ENCODE assay signal across 21 cellular contexts in genomic region chr3:132401255-132401654, GRCh38. TPM values are rescaled to one million over a fixed set of nuclear protein-coding genes. Genes with fewer than 3 reads are reported as not detected.
DNase-seq lines count a peak whose midpoint lies in the region; ATAC-seq and TF ChIP-seq lines count a peak whose summit lies in the region.
"Had no signal": no experiment of that assay in that cellular context is flagged by ENCODE, and none has a peak within 500 bp of the region (broad histone marks: within the 10 kb centered on the region; RNA-seq: fewer than 3 reads in every experiment).

No MANE protein-coding gene starts in this region.

- no peak overlapping the region for H3K27ac Mint-ChIP-seq in activated B cell treated with CpG ODN at 0.5 μM for 24 hours
- peak overlapping the region; percentile 25 for H3K27ac Mint-ChIP-seq in stimulated activated naive B cell treated with anti-CD40 and anti-IgM and Interleukin-4, amounts not matched to agents 10 μg/mL and 1 μg/mL and 100 μg/mL, for 72 hours
- no peak overlapping the region for H3K27ac Mint-ChIP-seq in activated naive CD4-positive, alpha-beta T cell treated with anti-CD3 and anti-CD28 coated beads, Interleukin-2, amount 10 ng/mL, durations not matched to agents 7 days and 5 days
- H3K27ac Mint-ChIP-seq: CD4-positive, CD25-positive, alpha-beta regulatory T cell; CD8-positive, alpha-beta T cell had no signal

- ATAC-seq in activated B cell treated with CpG ODN at 0.5 μM for 24 hours (ENCODE audit: low read depth), result peak; percentile 28
- ATAC-seq in stimulated activated naive B cell treated with anti-CD40 and anti-IgM and Interleukin-4, amounts not matched to agents 10 μg/mL and 1 μg/mL and 100 μg/mL, for 72 hours (replicated peaks), result no peak
- ATAC-seq: A549; CD8-positive, alpha-beta T cell; GM12878 had no signal

- no peak for TF ChIP-seq CTCF in activated B cell treated with CpG ODN at 0.5 μM for 24 hours (IDR thresholded peaks at IDR 0.05)

- H4K20me1 ChIP-seq in BLaER1 treated with 17β-estradiol and CSF1 and Interleukin-3, amounts not matched to agents 10 nM and 100 nM, result no peaks in the 10 kb centered on the region

- DNase-seq in activated B cell treated with CpG ODN at 0.5 μM for 24 hours, result no peak
- no peak for DNase-seq in stimulated activated naive B cell treated with anti-CD40 and anti-IgM and Interleukin-4, amounts not matched to agents 10 μg/mL and 1 μg/mL and 100 μg/mL, for 72 hours
- DNase-seq in glomerular visceral epithelial cell (ENCODE audit: extremely low spot score), result no peak
- DNase-seq in activated naive CD4-positive, alpha-beta T cell treated with anti-CD3 and anti-CD28 coated beads, Interleukin-2, amount 10 ng/mL, durations not matched to agents 7 days and 5 days, result no peak
- DNase-seq in NCI-H226, result no peak
- DNase-seq: 8988T; ACHN; AML-193; BE2C; Caco-2; CD4-positive, CD25-positive, alpha-beta regulatory T cell; CD8-positive, alpha-beta T cell; DMS153; DND-41; GM23248; H7; HCEC 1CT had no signal

- no peak overlapping the region for H3K27ac ChIP-seq in BLaER1 treated with 17β-estradiol and CSF1 and Interleukin-3, amounts not matched to agents 10 nM and 100 nM
- H3K27ac ChIP-seq: A549, C4-2B, GM23248 had no signal

- 0 out of 22 replicates have a peak, but pooled peaks cover 0 to 3% (median 0%) of the 10 kb centered on the region in 11 experiments for H3K27me3 ChIP-seq in BLaER1 treated with 17β-estradiol and CSF1 and Interleukin-3, amounts not matched to agents 10 nM and 100 nM
- H3K27me3 ChIP-seq: BE2C had no signal

- H3K4me2 ChIP-seq in BLaER1 treated with 17β-estradiol and CSF1 and Interleukin-3, amounts not matched to agents 10 nM and 100 nM, result peak overlapping the region; percentile 25 to 59 (median 45); a peak in 20 of 22 replicates
- H3K4me2 ChIP-seq: A549 had no signal

- H3K27me3 Mint-ChIP-seq in activated B cell treated with CpG ODN at 0.5 μM for 24 hours, result no peaks in the 10 kb centered on the region
- no peaks in the 10 kb centered on the region for H3K27me3 Mint-ChIP-seq in stimulated activated naive B cell treated with anti-CD40 and anti-IgM and Interleukin-4, amounts not matched to agents 10 μg/mL and 1 μg/mL and 100 μg/mL, for 72 hours
- H3K27me3 Mint-ChIP-seq in activated naive CD4-positive, alpha-beta T cell treated with anti-CD3 and anti-CD28 coated beads, Interleukin-2, amount 10 ng/mL, durations not matched to agents 7 days and 5 days, result peaks cover 11% of the 10 kb centered on the region

- no peak overlapping the region for H3K4me3 ChIP-seq in BLaER1 treated with 17β-estradiol and CSF1 and Interleukin-3, amounts not matched to agents 10 nM and 100 nM
- H3K4me3 ChIP-seq: A549, GM12878, GM23248 had no signal

- H3K4me1 ChIP-seq in BLaER1 treated with 17β-estradiol and CSF1 and Interleukin-3, amounts not matched to agents 10 nM and 100 nM, result peaks cover 7 to 48% (median 11%) of the 10 kb centered on the region in 10 experiments; a peak in 19 of 20 replicates
- H3K4me1 ChIP-seq: A549, Caco-2 had no signal

- POLR2A ChIA-PET in activated B cell treated with CpG ODN at 0.5 μM for 24 hours (lab: Charles Lee), result interaction anchor here (1.2 kb wide), 1 partner anchor 16 kb away, joined by 3 read pairs; the partner anchor contains the start of gene DNAJC13

- intact Hi-C loops in activated B cell treated with CpG ODN at 0.5 μM for 24 hours (cut with micrococcal nuclease), result no loop called here

- H3K9ac ChIP-seq in BLaER1 treated with 17β-estradiol and CSF1 and Interleukin-3, amounts not matched to agents 10 nM and 100 nM, result no peak overlapping the region
- H3K9ac ChIP-seq: GM23248 had no signal

- H3K36me3 ChIP-seq in BLaER1 treated with 17β-estradiol and CSF1 and Interleukin-3, amounts not matched to agents 10 nM and 100 nM, result no peaks in the 10 kb centered on the region
- H3K36me3 ChIP-seq: BE2C had no signal

- no peaks in the 10 kb centered on the region for H3K9me3 Mint-ChIP-seq in activated B cell treated with CpG ODN at 0.5 μM for 24 hours
- H3K9me3 Mint-ChIP-seq in stimulated activated naive B cell treated with anti-CD40 and anti-IgM and Interleukin-4, amounts not matched to agents 10 μg/mL and 1 μg/mL and 100 μg/mL, for 72 hours, result peaks cover 0 to 4% of the 10 kb centered on the region in 2 donors
- H3K9me3 Mint-ChIP-seq in activated naive CD4-positive, alpha-beta T cell treated with anti-CD3 and anti-CD28 coated beads, Interleukin-2, amount 10 ng/mL, durations not matched to agents 7 days and 5 days, result no peaks in the 10 kb centered on the region
- H3K9me3 Mint-ChIP-seq: CD4-positive, CD25-positive, alpha-beta regulatory T cell; CD8-positive, alpha-beta T cell had no signal

- CTCF ChIA-PET in activated B cell treated with CpG ODN at 0.5 μM for 24 hours (lab: Charles Lee), result no interaction called here
- CTCF ChIA-PET in activated naive CD4-positive, alpha-beta T cell treated with anti-CD3 and anti-CD28 coated beads, Interleukin-2, amount 10 ng/mL, durations not matched to agents 7 days and 5 days (lab: Charles Lee), result interaction anchor here (6.1 kb wide), 1 partner anchor 50 kb away, joined by 61 read pairs; no protein-coding TSS in a partner anchor

- no peaks in the 10 kb centered on the region for H3K36me3 Mint-ChIP-seq in activated B cell treated with CpG ODN at 0.5 μM for 24 hours (ENCODE audit: low read depth)
- H3K36me3 Mint-ChIP-seq in stimulated activated naive B cell treated with anti-CD40 and anti-IgM and Interleukin-4, amounts not matched to agents 10 μg/mL and 1 μg/mL and 100 μg/mL, for 72 hours, result no peaks in the 10 kb centered on the region
- no peaks in the 10 kb centered on the region for H3K36me3 Mint-ChIP-seq in activated naive CD4-positive, alpha-beta T cell treated with anti-CD3 and anti-CD28 coated beads, Interleukin-2, amount 10 ng/mL, durations not matched to agents 7 days and 5 days
- H3K36me3 Mint-ChIP-seq: CD4-positive, CD25-positive, alpha-beta regulatory T cell; CD8-positive, alpha-beta T cell had no signal

- no peak overlapping the region for H3K4me3 Mint-ChIP-seq in activated B cell treated with CpG ODN at 0.5 μM for 24 hours
- no peak overlapping the region for H3K4me3 Mint-ChIP-seq in stimulated activated naive B cell treated with anti-CD40 and anti-IgM and Interleukin-4, amounts not matched to agents 10 μg/mL and 1 μg/mL and 100 μg/mL, for 72 hours
- no peak overlapping the region for H3K4me3 Mint-ChIP-seq in activated naive CD4-positive, alpha-beta T cell treated with anti-CD3 and anti-CD28 coated beads, Interleukin-2, amount 10 ng/mL, durations not matched to agents 7 days and 5 days
- H3K4me3 Mint-ChIP-seq: CD4-positive, CD25-positive, alpha-beta regulatory T cell; CD8-positive, alpha-beta T cell had no signal

- peaks cover 8% of the 10 kb centered on the region for H3K4me1 Mint-ChIP-seq in activated B cell treated with CpG ODN at 0.5 μM for 24 hours
- H3K4me1 Mint-ChIP-seq in stimulated activated naive B cell treated with anti-CD40 and anti-IgM and Interleukin-4, amounts not matched to agents 10 μg/mL and 1 μg/mL and 100 μg/mL, for 72 hours, result peaks cover 5 to 12% of the 10 kb centered on the region in 2 donors
- H3K4me1 Mint-ChIP-seq in activated naive CD4-positive, alpha-beta T cell treated with anti-CD3 and anti-CD28 coated beads, Interleukin-2, amount 10 ng/mL, durations not matched to agents 7 days and 5 days, result no peaks in the 10 kb centered on the region
- H3K4me1 Mint-ChIP-seq: CD4-positive, CD25-positive, alpha-beta regulatory T cell had no signal

- peaks cover 3 to 9% (median 7%) of the 10 kb centered on the region in 11 experiments; a peak in 20 of 22 replicates for H3K9me3 ChIP-seq in BLaER1 treated with 17β-estradiol and CSF1 and Interleukin-3, amounts not matched to agents 10 nM and 100 nM (replicated peaks in 1 of 11)
- H3K9me3 ChIP-seq: A549, BE2C, Caco-2 had no signal

RNA-seq across cellular contexts. Expression of gene DNAJC13, which starts 16.0 kb away (rescaled TPM):
- 35.9 and 39.8 TPM in 2 replicates for total RNA-seq in activated B cell treated with CpG ODN at 0.5 μM for 24 hours
